In genomic region chr1:20329793-20330542, GRCh38 we compare ENCODE assay signal across 19 cellular contexts. TPM values are rescaled to one million over a fixed set of nuclear protein-coding genes. Genes with fewer than 3 reads are reported as not detected.
DNase-seq lines count a peak whose midpoint lies in the region; ATAC-seq and TF ChIP-seq lines count a peak whose summit lies in the region.
"Had no signal": no experiment of that assay in that cellular context is flagged by ENCODE, and none has a peak within 500 bp of the region (broad histone marks: within the 10 kb centered on the region; RNA-seq: fewer than 3 reads in every experiment).

No MANE protein-coding gene starts in this region.

- H3K27me3 ChIP-seq in Loucy (ENCODE audit: insufficient read depth, low read length, poor library complexity, severe bottlenecking), result no peaks in the 10 kb centered on the region
- H3K27me3 ChIP-seq in osteoblast (ENCODE audit: insufficient read depth, low read length), result peaks cover 17% of the 10 kb centered on the region
- no peaks in the 10 kb centered on the region for H3K27me3 ChIP-seq in trophoblast cell (ENCODE audit: insufficient read depth, low read length)
- H3K27me3 ChIP-seq: transverse colon had no signal

- H3K36me3 ChIP-seq in Loucy (ENCODE audit: insufficient read depth, low read length), result no peaks in the 10 kb centered on the region
- H3K36me3 ChIP-seq in osteoblast (ENCODE audit: insufficient read depth, low read length), result no peaks in the 10 kb centered on the region
- H3K36me3 ChIP-seq in trophoblast cell (ENCODE audit: control insufficient read depth in 1 of 2, insufficient read depth in 2 of 2, low read length in 2 of 2), result no peaks in the 10 kb centered on the region
- H3K36me3 ChIP-seq: esophagus squamous epithelium, transverse colon had no signal

- no CpG with 5 or more reads among the region's 14 CpGs for WGBS in trophoblast cell (ENCODE audit: extremely low coverage, insufficient coverage, insufficient read length)

- no peaks in the 10 kb centered on the region for H3K9me2 ChIP-seq in Loucy (replicated peaks; ENCODE audit: low read depth, low read length)

- no peak overlapping the region for H3K27ac Mint-ChIP-seq in chondrocyte (ENCODE audit: unreplicated experiment)
- H3K27ac Mint-ChIP-seq: nephron had no signal

- no peak overlapping the region for H3K14ac ChIP-seq in trophoblast cell (ENCODE audit: low read length)

- TF ChIP-seq CTCF in GM10266 (IDR thresholded peaks at IDR 0.05; ENCODE audit: control insufficient read depth, insufficient read depth, low read depth, missing control alignments) (peak; percentile 19), Loucy (conservative IDR thresholded peaks at IDR 0.05; ENCODE audit: low read length) (peak; percentile 39), chondrocyte (IDR thresholded peaks at IDR 0.05) (peak; percentile 32), osteoblast (IDR thresholded peaks at IDR 0.05; ENCODE audit: extremely low read depth, low read depth, low read length) (peak; percentile 34)

- no peak overlapping the region for H4K8ac ChIP-seq in trophoblast cell (ENCODE audit: low read depth, low read length)

- H3K23ac ChIP-seq in trophoblast cell (ENCODE audit: low read length), result no peak overlapping the region

- no peak overlapping the region for H3K4me2 ChIP-seq in Loucy (ENCODE audit: low read depth, low read length, poor library complexity, severe bottlenecking)
- H3K4me2 ChIP-seq in osteoblast (ENCODE audit: insufficient read depth, low read length), result no peak overlapping the region
- no peak overlapping the region for H3K4me2 ChIP-seq in trophoblast cell (ENCODE audit: low read length)

- no peaks in the 10 kb centered on the region for H3K9me3 ChIP-seq in Loucy (ENCODE audit: insufficient read depth, low read depth, low read length)
- H3K9me3 ChIP-seq in osteoblast (ENCODE audit: low read depth, low read length), result no peaks in the 10 kb centered on the region
- peaks cover 2% of the 10 kb centered on the region for H3K9me3 ChIP-seq in trophoblast cell (ENCODE audit: insufficient read depth, low read depth, low read length)
- H3K9me3 ChIP-seq: esophagus squamous epithelium, transverse colon had no signal

- no peaks in the 10 kb centered on the region for H3K4me1 Mint-ChIP-seq in chondrocyte (ENCODE audit: low read depth)
- H3K4me1 Mint-ChIP-seq: CD4-positive, alpha-beta memory T cell had no signal

- no peak overlapping the region for H2AFZ ChIP-seq in Loucy (ENCODE audit: low read length)
- no peak overlapping the region for H2AFZ ChIP-seq in osteoblast (ENCODE audit: low read length)
- no peak overlapping the region for H2AFZ ChIP-seq in trophoblast cell (ENCODE audit: insufficient read depth, low read length, poor library complexity)

- ATAC-seq in HG02588 (IDR thresholded peaks at IDR 0.05; ENCODE audit: unreplicated experiment), result no peak
- ATAC-seq: sciatic nerve had no signal

- H2AK5ac ChIP-seq in trophoblast cell (ENCODE audit: low read length), result no peak overlapping the region

- no peak overlapping the region for H3K18ac ChIP-seq in trophoblast cell (ENCODE audit: low read length)

- no peak overlapping the region for H2BK5ac ChIP-seq in trophoblast cell (ENCODE audit: low read depth, low read length, poor library complexity)

- no peaks in the 10 kb centered on the region for H3K4me1 ChIP-seq in Loucy (ENCODE audit: insufficient read depth, low read length, poor library complexity, severe bottlenecking)
- H3K4me1 ChIP-seq in osteoblast (ENCODE audit: insufficient read depth, low read length), result no peaks in the 10 kb centered on the region
- no peaks in the 10 kb centered on the region for H3K4me1 ChIP-seq in trophoblast cell (ENCODE audit: control insufficient read depth in 1 of 2, insufficient read depth in 2 of 2, low read length in 2 of 2)

- H3K79me2 ChIP-seq in Loucy (ENCODE audit: insufficient read depth, low read length) (no peaks in the 10 kb centered on the region), osteoblast (ENCODE audit: insufficient read depth, low read length) (no peaks in the 10 kb centered on the region), trophoblast cell (ENCODE audit: control insufficient read depth, insufficient read depth, low read length, poor library complexity) (no peaks in the 10 kb centered on the region)

- H3K79me1 ChIP-seq in trophoblast cell (ENCODE audit: low read length), result no peaks in the 10 kb centered on the region

- H4K91ac ChIP-seq in trophoblast cell (ENCODE audit: low read depth, low read length), result no peak overlapping the region

- H3K36me3 Mint-ChIP-seq in chondrocyte (ENCODE audit: low read depth), result no peaks in the 10 kb centered on the region
- H3K36me3 Mint-ChIP-seq: CD4-positive, alpha-beta memory T cell had no signal

- no peaks in the 10 kb centered on the region for H3F3A ChIP-seq in Loucy (ENCODE audit: low read depth)

- H4K12ac ChIP-seq in trophoblast cell (ENCODE audit: low read depth, low read length), result no peak overlapping the region

- peaks cover 46% of the 10 kb centered on the region for H3K27me3 Mint-ChIP-seq in chondrocyte (ENCODE audit: low read depth)

- no peak overlapping the region for H2BK120ac ChIP-seq in trophoblast cell (ENCODE audit: insufficient read depth, low read length, poor library complexity)

- H3K9ac ChIP-seq in Loucy (ENCODE audit: low read depth, low read length, poor library complexity, severe bottlenecking) (no peak overlapping the region), trophoblast cell (ENCODE audit: low read length) (no peak overlapping the region)

- H3K9me3 Mint-ChIP-seq in chondrocyte (ENCODE audit: low read depth), result no peaks in the 10 kb centered on the region
- H3K9me3 Mint-ChIP-seq: CD4-positive, alpha-beta memory T cell; nephron had no signal

- H3K27ac ChIP-seq in osteoblast (ENCODE audit: low read depth, low read length), result no peak overlapping the region
- H3K27ac ChIP-seq in trophoblast cell (ENCODE audit: low read depth, low read length), result no peak overlapping the region
- H3K27ac ChIP-seq: esophagus squamous epithelium, transverse colon had no signal

- DNase-seq in GM10266 (ENCODE audit: extremely low spot score) (no peak), chondrocyte (ENCODE audit: low spot score) (no peak), osteoblast (ENCODE audit: insufficient read length, low spot score, missing footprints) (no peak), trophoblast cell (no peak), DMS79 (lab: John Stamatoyannopoulos, UW) (no peak)
- DNase-seq: CD4-positive, alpha-beta memory T cell; cortex of kidney; esophagus squamous epithelium; NCI-H1694; NCI-H510A; stimulated activated CD4-positive, alpha-beta T cell treated with anti-CD3 and anti-CD28 coated beads, Interleukin-4, amount 100 ng/mL, for 4 hours; transverse colon had no signal

- H3K4ac ChIP-seq in trophoblast cell (ENCODE audit: low read depth, low read length), result no peak overlapping the region

- H2BK12ac ChIP-seq in trophoblast cell (ENCODE audit: low read length), result no peak overlapping the region

- H3K4me3 Mint-ChIP-seq in chondrocyte (ENCODE audit: unreplicated experiment), result no peak overlapping the region
- H3K4me3 Mint-ChIP-seq: CD4-positive, alpha-beta memory T cell; nephron had no signal

- H3K4me3 ChIP-seq in Loucy (ENCODE audit: low read length, poor library complexity, severe bottlenecking), result no peak overlapping the region
- no peak overlapping the region for H3K4me3 ChIP-seq in osteoblast (ENCODE audit: insufficient read depth, low read length)
- no peak overlapping the region for H3K4me3 ChIP-seq in trophoblast cell (ENCODE audit: low read depth, low read length)
- H3K4me3 ChIP-seq: esophagus squamous epithelium, transverse colon had no signal

- no peaks in the 10 kb centered on the region for H4K20me1 ChIP-seq in Loucy (ENCODE audit: insufficient read depth, low read length, poor library complexity, severe bottlenecking)
- no peaks in the 10 kb centered on the region for H4K20me1 ChIP-seq in osteoblast (ENCODE audit: insufficient read depth, low read length)

RNA-seq across cellular contexts. Expression of gene VWA5B1, which starts 39.3 kb away (rescaled TPM):
- not detected in 3 replicates for total RNA-seq in chondrocyte
- not detected in 2 replicates for total RNA-seq in osteoblast
- polyA plus RNA-seq in trophoblast cell (2013), result not detected in 2 replicates
- total RNA-seq: esophagus squamous epithelium; LHCN-M2; lower leg skin; sciatic nerve; T-helper 1 cell treated with Interleukin-12 subunit alpha and Interleukin-12 subunit beta and Interleukin-4 antibody, amounts not matched to agents 30 ng/mL and 1 ng/mL, for 36 hours; transverse colon had no signal
